13 cellular contexts compared by ENCODE assay signal in the genomic region with DNA sequence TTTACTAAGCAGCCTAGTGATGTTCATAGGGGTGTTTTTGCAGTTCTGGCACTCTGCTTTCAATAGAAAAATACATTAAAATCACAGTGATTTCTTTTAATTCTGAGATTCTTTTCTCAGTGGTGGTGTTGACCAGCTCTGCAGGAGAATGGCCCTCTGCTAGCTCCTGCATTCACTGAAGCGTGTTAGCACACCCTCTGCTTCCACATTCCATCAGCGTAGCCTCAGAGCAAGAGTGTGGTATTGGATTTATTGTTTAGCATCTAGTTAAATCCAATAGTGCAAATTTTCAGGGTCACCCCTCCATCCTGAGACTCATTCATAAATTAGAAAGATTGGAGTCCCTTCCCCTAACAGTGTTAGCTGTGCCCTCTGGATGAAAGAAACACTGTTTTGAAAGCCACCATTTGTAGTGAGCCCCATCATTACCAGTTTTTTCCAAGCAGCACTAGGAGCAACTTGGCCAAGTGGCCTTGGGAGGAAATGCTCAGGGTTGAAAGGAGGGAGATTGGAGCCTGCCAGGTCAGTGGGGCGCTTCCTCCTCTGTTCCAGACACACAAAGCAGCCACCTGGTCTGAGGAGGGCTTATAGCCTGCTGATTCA. TPM values are rescaled to one million over a fixed set of nuclear protein-coding genes. Genes with fewer than 3 reads are reported as not detected.
DNase-seq lines count a peak whose midpoint lies in the region; ATAC-seq, FAIRE-seq and TF ChIP-seq lines count a peak whose summit lies in the region.
"Had no signal": no experiment of that assay in that cellular context is flagged by ENCODE, and none has a peak within 500 bp of the region (broad histone marks: within the 10 kb centered on the region; RNA-seq: fewer than 3 reads in every experiment).

No MANE protein-coding gene starts in this region.

- H2BK120ac ChIP-seq in H9 (ENCODE audit: low read depth, low read length, poor library complexity, severe bottlenecking), result no peak overlapping the region

- H3K4me2 ChIP-seq in H9 (ENCODE audit: insufficient read depth, insufficient read length, low read length) (no peak overlapping the region), astrocyte (ENCODE audit: low read length) (peak overlapping the region; percentile 66)

- DNase-seq in H9 (no peak), astrocyte (ENCODE audit: low read depth) (peak; percentile 37), kidney (no peak), pulmonary artery endothelial cell (ENCODE audit: low read depth, low spot score) (peak; percentile 53), HPDE6-E6E7 (ENCODE audit: extremely low spot score) (no peak), GM13976 (ENCODE audit: low spot score) (no peak)
- DNase-seq: activated naive CD4-positive, alpha-beta T cell treated with anti-CD3 and anti-CD28 coated beads, Interleukin-2, amount 50 U/mL, for 16 hours; stimulated activated CD4-positive, alpha-beta T cell treated with anti-CD3 and anti-CD28 coated beads, Interleukin-15, amount 100 ng/mL, for 24 hours; stimulated activated CD8-positive, alpha-beta memory T cell treated with anti-CD3 and anti-CD28 coated beads, Interleukin-4, amount 100 ng/mL, for 48 hours had no signal

- peak overlapping the region in 1 of 2 experiments; percentile 53; a peak in 3 of 5 replicates for H3K4me3 Mint-ChIP-seq in H9
- no peak overlapping the region for H3K4me3 Mint-ChIP-seq in astrocyte (ENCODE audit: unreplicated experiment)
- H3K4me3 Mint-ChIP-seq: B cell; dendritic cell treated with granulocyte-macrophage colony-stimulating factor and Interleukin-4, amounts not matched to agents 40 ng/mL and 50 ng/mL, for 4 days had no signal

- no peak overlapping the region for H2AFZ ChIP-seq in H9 (ENCODE audit: low read length)
- H2AFZ ChIP-seq in astrocyte (ENCODE audit: low read depth, low read length), result no peak overlapping the region

- no peak overlapping the region for H3K4ac ChIP-seq in H9 (ENCODE audit: low read depth, low read length)

- in situ Hi-C loops in GM13976 (cut with MboI; ENCODE audit: low sequenced_read_pairs, unreplicated experiment), result no loop called here

- no peaks in the 10 kb centered on the region for H3K27me3 Mint-ChIP-seq in H9 (ENCODE audit: low read depth)
- no peaks in the 10 kb centered on the region for H3K27me3 Mint-ChIP-seq in astrocyte (ENCODE audit: low read depth, unreplicated experiment)

- no peak overlapping the region for H3K18ac ChIP-seq in H9 (ENCODE audit: insufficient read length, low read depth, low read length)

- ATAC-seq in HG02623 (IDR thresholded peaks at IDR 0.05; ENCODE audit: unreplicated experiment) (no peak), HG03196 (IDR thresholded peaks at IDR 0.05; ENCODE audit: unreplicated experiment) (no peak)

- H3K79me1 ChIP-seq in H9 (ENCODE audit: insufficient read depth, low read depth, low read length, poor library complexity, severe bottlenecking), result no peaks in the 10 kb centered on the region

- H3K9me3 Mint-ChIP-seq in H9, result no peaks in the 10 kb centered on the region
- H3K9me3 Mint-ChIP-seq in astrocyte (ENCODE audit: unreplicated experiment), result no peaks in the 10 kb centered on the region
- H3K9me3 Mint-ChIP-seq: dendritic cell treated with granulocyte-macrophage colony-stimulating factor and Interleukin-4, amounts not matched to agents 40 ng/mL and 50 ng/mL, for 4 days had no signal

- no peak overlapping the region for H2AK5ac ChIP-seq in H9 (ENCODE audit: insufficient read length, low read length)

- H3K23me2 ChIP-seq in H9 (ENCODE audit: insufficient read length, low read depth, low read length, poor library complexity, severe bottlenecking), result no peaks in the 10 kb centered on the region

- H3K23ac ChIP-seq in H9 (ENCODE audit: insufficient read length, low read depth, low read length), result no peak overlapping the region

- no peak overlapping the region for H2BK5ac ChIP-seq in H9 (ENCODE audit: insufficient read length, low read length)

- H3K4me1 ChIP-seq in H9 (ENCODE audit: insufficient read depth, low read length) (peaks cover 4% of the 10 kb centered on the region), astrocyte (ENCODE audit: insufficient read depth, low read length) (peaks cover 20% of the 10 kb centered on the region), kidney (ENCODE audit: control insufficient read depth in 1 of 2, insufficient read depth in 1 of 2, low read depth in 1 of 2, low read length in 2 of 2) (peaks cover 12 to 22% of the 10 kb centered on the region in 2 donors)

- peaks cover 31 to 33% of the 10 kb centered on the region in 2 experiments for H3K4me1 Mint-ChIP-seq in H9
- H3K4me1 Mint-ChIP-seq in astrocyte (ENCODE audit: low read depth, unreplicated experiment), result peaks cover 17% of the 10 kb centered on the region

- no peak overlapping the region for H2BK12ac ChIP-seq in H9 (ENCODE audit: insufficient read length, low read depth, low read length)

- intact Hi-C loops in kidney (cut with DNase I), result no loop called here

- H3K27ac Mint-ChIP-seq in H9, result peak overlapping the region; percentile 85 to 93 (median 92)
- no peak overlapping the region for H3K27ac Mint-ChIP-seq in astrocyte (ENCODE audit: unreplicated experiment)
- H3K27ac Mint-ChIP-seq: B cell; dendritic cell treated with granulocyte-macrophage colony-stimulating factor and Interleukin-4, amounts not matched to agents 40 ng/mL and 50 ng/mL, for 4 days had no signal

- no peak overlapping the region for H3K9ac ChIP-seq in H9 (ENCODE audit: extremely low read depth, insufficient read length, low read length)
- H3K9ac ChIP-seq in astrocyte (ENCODE audit: low read length), result peak overlapping the region; percentile 58
- peak overlapping the region in 1 of 2 donors; percentile 0 for H3K9ac ChIP-seq in kidney (ENCODE audit: low read length in 2 of 2)

- H4K8ac ChIP-seq in H9 (replicated peaks; ENCODE audit: insufficient read length, low read depth, low read length), result no peak overlapping the region

- no peak overlapping the region for H2BK20ac ChIP-seq in H9 (ENCODE audit: low read depth, low read length, poor library complexity, severe bottlenecking)

- WGBS in H9 (ENCODE audit: extremely low coverage, insufficient read length, low lambda C conversion rate), result no CpG with 5 or more reads among the region's 3 CpGs

- TF ChIP-seq CTCF in H9 (conservative IDR thresholded peaks at IDR 0.05), result no peak
- no peak for TF ChIP-seq CTCF in astrocyte (IDR thresholded peaks at IDR 0.05; ENCODE audit: insufficient read depth, low read depth, low read length)
- TF ChIP-seq CTCF in kidney (IDR thresholded peaks at IDR 0.05; ENCODE audit: borderline replicate concordance, extremely low read depth, insufficient read depth), result no peak
- no peak for TF ChIP-seq CTCF in GM13976 (IDR thresholded peaks at IDR 0.05; ENCODE audit: borderline replicate concordance, control extremely low read depth, extremely low read depth, insufficient read depth, missing control alignments)

- no peak overlapping the region for H2BK15ac ChIP-seq in H9 (ENCODE audit: low read depth, low read length)

- no peak overlapping the region for H3K14ac ChIP-seq in H9 (ENCODE audit: insufficient read depth, low read length)

- no peak overlapping the region for H3T11ph ChIP-seq in H9 (ENCODE audit: low read length)

- H4K91ac ChIP-seq in H9 (ENCODE audit: insufficient read length, low read depth, low read length), result no peak overlapping the region

- no peaks in the 10 kb centered on the region for H3K9me3 ChIP-seq in H9 (ENCODE audit: control insufficient read depth, low read depth, low read length)
- no peaks in the 10 kb centered on the region for H3K9me3 ChIP-seq in astrocyte (ENCODE audit: insufficient read depth, low read depth, low read length)
- H3K9me3 ChIP-seq in kidney (ENCODE audit: control insufficient read depth in 1 of 2, low read length in 2 of 2), result no peaks in the 10 kb centered on the region

- H3K36me3 ChIP-seq in astrocyte (ENCODE audit: insufficient read depth, low read length) (peaks cover 6% of the 10 kb centered on the region), kidney (ENCODE audit: control insufficient read depth in 1 of 2, insufficient read depth in 2 of 2, low read length in 2 of 2) (peaks cover 3 to 22% of the 10 kb centered on the region in 2 donors)

- H3K56ac ChIP-seq in H9 (ENCODE audit: insufficient read length, low read depth, low read length), result no peak overlapping the region

- H3K36me3 Mint-ChIP-seq in H9 (ENCODE audit: insufficient read depth in 1 of 3, low read depth in 3 of 3), result peaks cover 18 to 61% (median 34%) of the 10 kb centered on the region in 3 experiments
- peaks cover 25% of the 10 kb centered on the region for H3K36me3 Mint-ChIP-seq in astrocyte (ENCODE audit: low read depth, unreplicated experiment)

- no peak overlapping the region for H4K5ac ChIP-seq in H9 (ENCODE audit: insufficient read length, low read depth, low read length)

- no peak for FAIRE-seq in astrocyte (lab: Jason Lieb, UNC)
- no peak for FAIRE-seq in kidney (lab: Jason Lieb, UNC)

- H3K27me3 ChIP-seq in H9 (ENCODE audit: insufficient read depth, low read length), result no peaks in the 10 kb centered on the region
- no peaks in the 10 kb centered on the region for H3K27me3 ChIP-seq in astrocyte (ENCODE audit: insufficient read depth, low read length)

- H3K79me2 ChIP-seq in H9 (ENCODE audit: insufficient read depth, low read length), result no peaks in the 10 kb centered on the region
- H3K79me2 ChIP-seq in astrocyte (ENCODE audit: insufficient read depth, low read length), result no peaks in the 10 kb centered on the region

- H3K27ac ChIP-seq in H9 (ENCODE audit: insufficient read length, low read depth, low read length) (peak overlapping the region; percentile 13), astrocyte (ENCODE audit: low read depth, low read length) (peak overlapping the region; percentile 74), kidney (ENCODE audit: low read depth in 2 of 2, low read length in 2 of 2) (peak overlapping the region; percentile 81 to 90)

- H3K4me3 ChIP-seq in astrocyte (ENCODE audit: insufficient read depth, low read depth, low read length), result no peak overlapping the region
- H3K4me3 ChIP-seq in kidney (ENCODE audit: low read length in 2 of 2), result no peak overlapping the region

- H4K20me1 ChIP-seq in H9 (ENCODE audit: control insufficient read depth, insufficient read depth, insufficient read length), result no peaks in the 10 kb centered on the region
- peaks cover 14% of the 10 kb centered on the region for H4K20me1 ChIP-seq in astrocyte (ENCODE audit: insufficient read depth, low read length)

RNA-seq across cellular contexts. Expression of a gene that starts 45.7 kb away (rescaled TPM):
- total RNA-seq in H9 (2021) (27.4 and 30.4 TPM in 2 replicates), astrocyte (10.2 and 10.9 TPM in 2 replicates), kidney (32.1 TPM), pulmonary artery endothelial cell (16.1 and 39.7 TPM in 2 replicates)
- 67.5 TPM for polyA plus RNA-seq in kidney (ENCODE audit: insufficient read depth, low read depth, low replicate concordance)

Comparison
In these comparisons a context has a peak if more than half of its experiments do, and no peak if none do; other contexts are left out.
1. DNase-seq: peak in astrocyte (single experiment) and pulmonary artery endothelial cell (single experiment); none in H9 (single experiment), kidney (single experiment), HPDE6-E6E7 (single experiment) and GM13976 (single experiment).
2. H3K27ac ChIP-seq: peak in every context shown above with its lines; median percentile 86 in kidney; 74 in astrocyte; 13 in H9.